21 cellular contexts compared by ENCODE assay signal in genomic region chr7:20153567-20153966, GRCh38.
DNase-seq lines count a peak whose midpoint lies in the region; ATAC-seq, FAIRE-seq and TF ChIP-seq lines count a peak whose summit lies in the region.
"Had no signal": no experiment of that assay in that cellular context is flagged by ENCODE, and none has a peak within 500 bp of the region (broad histone marks: within the 10 kb centered on the region; RNA-seq: fewer than 3 reads in every experiment).

No MANE protein-coding gene starts in this region.

- no peaks in the 10 kb centered on the region for H3K9me2 ChIP-seq in Karpas-422 (replicated peaks; ENCODE audit: insufficient read depth, low read length)

- no peak overlapping the region for H3K4me2 ChIP-seq in A549
- peak overlapping the region; percentile 36 for H3K4me2 ChIP-seq in Karpas-422 (ENCODE audit: low read depth, low read length, poor library complexity, severe bottlenecking)
- H3K4me2 ChIP-seq in smooth muscle cell = peak overlapping the region; percentile 42

- WGBS in A549 (ENCODE audit: missing lambda C conversion rate) = 95% methylated on average over 2 of the region's 2 CpGs
- 63% methylated on average over 2 of the region's 2 CpGs for WGBS in smooth muscle cell (ENCODE audit: low lambda C conversion rate)

- H3K36me3 Mint-ChIP-seq in WTC11 = peaks cover 26% of the 10 kb centered on the region

- ATAC-seq in A549 (no peak), HG03565 (IDR thresholded peaks at IDR 0.05; ENCODE audit: unreplicated experiment) (no peak), WTC11 (no peak)
- ATAC-seq: SK-N-SH treated with all-trans-retinoic acid at 6 μM for 48 hours had no signal

- no peak overlapping the region for H2AFZ ChIP-seq in Karpas-422 (ENCODE audit: low read length)
- H2AFZ ChIP-seq in smooth muscle cell (ENCODE audit: low read depth) = no peak overlapping the region

- CTCF ChIA-PET in A549 (lab: Yijun Ruan, JAX) (interaction anchor here (1.9 kb wide), 1 partner anchor 19 kb away, joined by 5 read pairs; no protein-coding TSS in a partner anchor), WTC11 (lab: Charles Lee) (no interaction called here)

- no peaks in the 10 kb centered on the region for H3F3A ChIP-seq in smooth muscle cell (ENCODE audit: low read depth)

- no peak overlapping the region for H3K4me3 ChIP-seq in A549
- no peak overlapping the region for H3K4me3 ChIP-seq in Karpas-422 (ENCODE audit: low read length)
- H3K4me3 ChIP-seq in bronchial epithelial cell (ENCODE audit: low read depth, low read length) = no peak overlapping the region
- no peak overlapping the region for H3K4me3 ChIP-seq in smooth muscle cell

- H3K27me3 ChIP-seq in Karpas-422 (ENCODE audit: low read length) (no peaks in the 10 kb centered on the region), bronchial epithelial cell (ENCODE audit: control insufficient read depth, insufficient read depth, low read length) (no peaks in the 10 kb centered on the region), smooth muscle cell (ENCODE audit: low read depth) (no peaks in the 10 kb centered on the region)

- no peak overlapping the region for H3K27ac Mint-ChIP-seq in WTC11
- H3K27ac Mint-ChIP-seq: CD4-positive, alpha-beta T cell; HFFc6 had no signal

- H3K36me3 ChIP-seq in Karpas-422 (ENCODE audit: insufficient read depth, low read length) (peaks cover 20% of the 10 kb centered on the region; the same call in 1 of the 2 replicates), bronchial epithelial cell (ENCODE audit: control insufficient read depth, insufficient read depth, low read length) (no peaks in the 10 kb centered on the region), smooth muscle cell (ENCODE audit: low read depth) (no peaks in the 10 kb centered on the region)

- H3K27ac ChIP-seq in A549 (no peak overlapping the region), Karpas-422 (ENCODE audit: low read length) (peak overlapping the region; percentile 52), smooth muscle cell (ENCODE audit: low read depth) (peak overlapping the region; percentile 24)

- no peak for TF ChIP-seq POLR2A in A549 (IDR thresholded peaks at IDR 0.05; ENCODE audit: low read length)

- POLR2A ChIA-PET in A549 (lab: Yijun Ruan, JAX) (no interaction called here), WTC11 (lab: Charles Lee) (no interaction called here)

- no peak for DNase-seq in A549 (ENCODE audit: low read depth in 1 of 2, low spot score in 1 of 2)
- no peak for DNase-seq in Karpas-422
- DNase-seq in bronchial epithelial cell (ENCODE audit: low read depth) = peak; percentile 2
- DNase-seq in smooth muscle cell (lab: John Stamatoyannopoulos, UW; ENCODE audit: unreplicated experiment) = no peak
- no peak for DNase-seq in NCI-H345 (lab: John Stamatoyannopoulos, UW)
- no peak for DNase-seq in inferior parietal cortex (ENCODE audit: extremely low spot score)
- no peak for DNase-seq in WTC11 (ENCODE audit: low spot score)
- DNase-seq: Calu3; CD4-positive, alpha-beta T cell; H7; HFFc6; NCI-H1105 treated with DMSO at 0.1 percent for 48 hours; NCI-H1694 treated with DMSO at 0.1 percent for 48 hours; NCI-H2227 treated with DMSO at 0.1 percent for 48 hours; NCI-H524; NCI-H82; OCI-M1; RPMI8226; SIG-M5 had no signal

- H3K4me1 ChIP-seq in A549 = peaks cover 20% of the 10 kb centered on the region; the same call in 2 of the 3 replicates
- peaks cover 38% of the 10 kb centered on the region for H3K4me1 ChIP-seq in Karpas-422 (ENCODE audit: low read length)
- no peaks in the 10 kb centered on the region for H3K4me1 ChIP-seq in smooth muscle cell (ENCODE audit: low read depth)

- H3K4me3 Mint-ChIP-seq in WTC11 = no peak overlapping the region
- H3K4me3 Mint-ChIP-seq: CD4-positive, alpha-beta T cell; HFFc6 had no signal

- peaks cover 9% of the 10 kb centered on the region for H3K4me1 Mint-ChIP-seq in WTC11

- TF ChIP-seq CTCF in A549 (IDR thresholded peaks at IDR 0.05) (no peak), bronchial epithelial cell (IDR thresholded peaks at IDR 0.05; ENCODE audit: insufficient read depth, low read length, severe bottlenecking) (no peak), smooth muscle cell (IDR thresholded peaks at IDR 0.05; ENCODE audit: borderline replicate concordance, insufficient read depth, poor library complexity, severe bottlenecking) (no peak), WTC11 (IDR thresholded peaks at IDR 0.05) (no peak)

- H3K9me3 Mint-ChIP-seq in WTC11 = 0 out of 2 replicates have a peak, but pooled peaks cover 4% of the 10 kb centered on the region
- H3K9me3 Mint-ChIP-seq: CD4-positive, alpha-beta T cell had no signal

- H3K79me2 ChIP-seq in Karpas-422 (ENCODE audit: low read length) (no peaks in the 10 kb centered on the region), smooth muscle cell (ENCODE audit: low read depth) (no peaks in the 10 kb centered on the region)

- H3K27me3 Mint-ChIP-seq in WTC11 (ENCODE audit: low read depth) = no peaks in the 10 kb centered on the region
- H3K27me3 Mint-ChIP-seq: CD4-positive, alpha-beta T cell had no signal

- H3K9me3 ChIP-seq in A549 = no peaks in the 10 kb centered on the region
- no peaks in the 10 kb centered on the region for H3K9me3 ChIP-seq in Karpas-422 (ENCODE audit: low read length)
- no peaks in the 10 kb centered on the region for H3K9me3 ChIP-seq in smooth muscle cell (replicated peaks; ENCODE audit: low read depth)

- H4K20me1 ChIP-seq in Karpas-422 (ENCODE audit: insufficient read depth, low read depth, low read length) (no peaks in the 10 kb centered on the region), smooth muscle cell (ENCODE audit: low read depth) (no peaks in the 10 kb centered on the region)

- no peak for TF ChIP-seq EP300 in A549 (IDR thresholded peaks at IDR 0.05)

- TF ChIP-seq RAD21 in A549 (conservative IDR thresholded peaks at IDR 0.05 in 1 of 2, IDR thresholded peaks at IDR 0.05 in 1 of 2) = no peak

- FAIRE-seq in A549 (lab: Jason Lieb, UNC) (peak; percentile 36), bronchial epithelial cell (lab: Jason Lieb, UNC) (no peak)

- H3K9ac ChIP-seq in Karpas-422 (ENCODE audit: low read length) (no peak overlapping the region), smooth muscle cell (ENCODE audit: low read depth) (no peak overlapping the region)

TF ChIP-seq in A549, 52 proteins besides CTCF, POLR2A, EP300 and RAD21:
- TF ChIP-seq RNF2 (IDR thresholded peaks at IDR 0.05; ENCODE audit: borderline replicate concordance, low read depth) (no peak), MAX (IDR thresholded peaks at IDR 0.05) (no peak), CHD2 (IDR thresholded peaks at IDR 0.05; ENCODE audit: low read length, partially characterized antibody) (no peak), KDM1A (IDR thresholded peaks at IDR 0.05; ENCODE audit: low read depth) (no peak)

TF ChIP-seq in WTC11, 78 proteins besides CTCF, POLR2A, EP300 and RAD21 (continues in another document):
- TF ChIP-seq HMGXB4 (CRISPR knock-in tag; IDR thresholded peaks at IDR 0.05) = no peak
- no peak for TF ChIP-seq E2F5 (CRISPR knock-in tag; IDR thresholded peaks at IDR 0.05)
- TF ChIP-seq ATF6 (CRISPR knock-in tag; IDR thresholded peaks at IDR 0.05) = no peak

Comparison
In these comparisons a context has a peak if more than half of its experiments do, and no peak if none do; other contexts are left out.
1. H3K27ac ChIP-seq: peak in Karpas-422 (single experiment) and smooth muscle cell (single experiment); none in A549 (0 of 2).